ENCODE assay signal across 26 cellular contexts in the genomic region with DNA sequence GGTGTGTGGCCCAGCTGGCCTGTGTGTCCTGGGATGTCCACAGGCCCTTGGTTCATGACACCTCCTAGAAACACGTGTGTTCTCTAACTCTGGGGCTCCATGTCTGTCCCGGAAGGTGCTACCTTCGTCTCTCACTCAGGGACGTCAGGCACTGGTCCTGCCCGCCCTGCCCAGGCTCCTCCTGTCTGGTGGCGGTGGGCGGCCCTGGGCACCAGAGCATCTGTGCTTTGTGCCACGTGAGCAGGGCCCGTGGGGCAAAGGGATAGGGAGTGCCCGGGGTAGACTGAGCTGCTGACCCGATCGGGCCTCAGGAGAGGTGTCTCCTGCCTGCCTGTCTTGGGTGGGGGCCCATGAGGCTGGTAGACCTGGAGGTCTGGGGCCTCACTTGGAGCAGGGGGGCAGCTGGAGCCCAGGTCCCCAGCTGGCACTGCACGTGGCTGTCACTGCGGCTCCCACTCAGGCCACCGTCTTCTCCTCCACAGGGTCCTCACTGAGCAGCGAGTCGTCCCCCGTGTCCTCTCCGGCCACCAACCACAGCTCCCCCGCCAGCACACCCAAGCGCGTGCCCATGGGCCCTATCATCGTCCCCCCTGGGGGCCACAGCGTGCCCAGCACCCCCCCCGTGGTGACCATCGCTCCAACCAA.
"Had no signal": no experiment of that assay in that cellular context is flagged by ENCODE, and none has a peak within 500 bp of the region (broad histone marks: within the 10 kb centered on the region; RNA-seq: fewer than 3 reads in every experiment).

No MANE protein-coding gene starts in this region.

- H3K9me3 Mint-ChIP-seq: activated naive CD4-positive, alpha-beta T cell treated with anti-CD3 and anti-CD28 coated beads, Interleukin-2, amount 50 U/mL, for 24 hours; activated naive CD8-positive, alpha-beta T cell treated with anti-CD3 and anti-CD28 coated beads, Interleukin-2, amount 50 U/mL, for 24 hours; activated T-helper 2 cell treated with anti-CD3 and anti-CD28 coated beads, Interferon-gamma antibody, Interleukin-2, Interleukin-4, amounts not matched to agents 10 μg/mL and 5 μg/mL and 100 μg/mL, durations not matched to agents 14 hours and 24 hours and 36 hours; endodermal cell; nephron; stimulated activated memory B cell treated with anti-CD40 and anti-IgM and Interleukin-4, amounts not matched to agents 10 μg/mL and 1 μg/mL and 100 μg/mL, for 72 hours; stimulated activated naive CD8-positive, alpha-beta T cell treated with anti-CD3 and anti-CD28 coated beads, Interleukin-15, amount 100 ng/mL, for 72 hours; T-helper 2 cell treated with Interferon-gamma antibody and Interleukin-4, amounts not matched to agents 5 μg/mL and 100 μg/mL, for 36 hours had no signal

- H3K36me3 Mint-ChIP-seq: activated naive CD4-positive, alpha-beta T cell treated with anti-CD3 and anti-CD28 coated beads, Interleukin-2, amount 50 U/mL, for 24 hours had no signal

- H3K4me3 Mint-ChIP-seq: activated CD4-positive, alpha-beta T cell treated with anti-CD3 and anti-CD28 coated beads for 36 hours; activated CD8-positive, alpha-beta memory T cell treated with anti-CD3 and anti-CD28 coated beads, Interleukin-2, amount 10 ng/mL, durations not matched to agents 7 days and 5 days; activated CD8-positive, alpha-beta T cell treated with anti-CD3 and anti-CD28 coated beads, Interleukin-2, amount 10 ng/mL, durations not matched to agents 7 days and 5 days; activated naive CD4-positive, alpha-beta T cell treated with anti-CD3 and anti-CD28 coated beads, Interleukin-2, amount 50 U/mL, for 24 hours; activated naive CD8-positive, alpha-beta T cell treated with anti-CD3 and anti-CD28 coated beads, Interleukin-2, amount 50 U/mL, for 24 hours; endodermal cell; stimulated activated memory B cell treated with anti-CD40 and anti-IgM and Interleukin-4, amounts not matched to agents 10 μg/mL and 1 μg/mL and 100 μg/mL, for 72 hours; stimulated activated naive CD8-positive, alpha-beta T cell treated with anti-CD3 and anti-CD28 coated beads, Interleukin-15, amount 100 ng/mL, for 72 hours; T-helper 2 cell treated with Interferon-gamma antibody and Interleukin-4, amounts not matched to agents 5 μg/mL and 100 μg/mL, for 36 hours had no signal

- H3K9me3 ChIP-seq: mucosa of descending colon, ovary, upper lobe of left lung had no signal

- H3K27me3 Mint-ChIP-seq: activated CD4-positive, alpha-beta T cell treated with anti-CD3 and anti-CD28 coated beads for 36 hours; activated CD8-positive, alpha-beta memory T cell treated with anti-CD3 and anti-CD28 coated beads, Interleukin-2, amount 10 ng/mL, durations not matched to agents 7 days and 5 days; activated naive CD4-positive, alpha-beta T cell treated with anti-CD3 and anti-CD28 coated beads, Interleukin-2, amount 50 U/mL, for 24 hours; activated naive CD8-positive, alpha-beta T cell treated with anti-CD3 and anti-CD28 coated beads, Interleukin-2, amount 50 U/mL, for 24 hours; progenitor cell of endocrine pancreas; stimulated activated memory B cell treated with anti-CD40 and anti-IgM and Interleukin-4, amounts not matched to agents 10 μg/mL and 1 μg/mL and 100 μg/mL, for 72 hours; stimulated activated naive CD8-positive, alpha-beta T cell treated with anti-CD3 and anti-CD28 coated beads, Interleukin-15, amount 100 ng/mL, for 72 hours had no signal

- H3K27me3 ChIP-seq: ovary, upper lobe of left lung had no signal

- H3K4me2 ChIP-seq: smooth muscle cell had no signal

- H3K27ac ChIP-seq: ovary, upper lobe of left lung had no signal

- H3K27ac Mint-ChIP-seq: activated CD4-positive, alpha-beta T cell treated with anti-CD3 and anti-CD28 coated beads for 36 hours; activated CD8-positive, alpha-beta memory T cell treated with anti-CD3 and anti-CD28 coated beads, Interleukin-2, amount 10 ng/mL, durations not matched to agents 7 days and 5 days; activated naive CD4-positive, alpha-beta T cell treated with anti-CD3 and anti-CD28 coated beads, Interleukin-2, amount 50 U/mL, for 24 hours; activated T-helper 2 cell treated with anti-CD3 and anti-CD28 coated beads, Interferon-gamma antibody, Interleukin-2, Interleukin-4, amounts not matched to agents 10 μg/mL and 5 μg/mL and 100 μg/mL, durations not matched to agents 14 hours and 24 hours and 36 hours; progenitor cell of endocrine pancreas; stimulated activated memory B cell treated with anti-CD40 and anti-IgM and Interleukin-4, amounts not matched to agents 10 μg/mL and 1 μg/mL and 100 μg/mL, for 72 hours; T-helper 2 cell treated with Interferon-gamma antibody and Interleukin-4, amounts not matched to agents 5 μg/mL and 100 μg/mL, for 36 hours had no signal

- ATAC-seq: activated CD4-positive, alpha-beta T cell treated with anti-CD3 and anti-CD28 coated beads for 36 hours; activated CD8-positive, alpha-beta memory T cell treated with anti-CD3 and anti-CD28 coated beads, Interleukin-2, amount 10 ng/mL, durations not matched to agents 7 days and 5 days; activated CD8-positive, alpha-beta T cell treated with anti-CD3 and anti-CD28 coated beads, Interleukin-2, amount 10 ng/mL, durations not matched to agents 7 days and 5 days; activated naive CD8-positive, alpha-beta T cell treated with anti-CD3 and anti-CD28 coated beads, Interleukin-2, amount 50 U/mL, for 24 hours; esophagus mucosa; left cardiac atrium; left ventricle myocardium superior; mucosa of descending colon; stimulated activated memory B cell treated with anti-CD40 and anti-IgM and Interleukin-4, amounts not matched to agents 10 μg/mL and 1 μg/mL and 100 μg/mL, for 72 hours; stimulated activated naive CD8-positive, alpha-beta T cell treated with anti-CD3 and anti-CD28 coated beads, Interleukin-15, amount 100 ng/mL, for 72 hours had no signal

- H3K4me1 Mint-ChIP-seq: activated CD4-positive, alpha-beta T cell treated with anti-CD3 and anti-CD28 coated beads for 36 hours had no signal

- FAIRE-seq: keratinocyte had no signal

- DNase-seq: activated CD4-positive, CD25-positive, alpha-beta regulatory T cell; activated CD8-positive, alpha-beta memory T cell treated with anti-CD3 and anti-CD28 coated beads, Interleukin-2, amount 10 ng/mL, durations not matched to agents 7 days and 5 days; activated CD8-positive, alpha-beta T cell treated with anti-CD3 and anti-CD28 coated beads, Interleukin-2, amount 10 ng/mL, durations not matched to agents 7 days and 5 days; activated naive CD8-positive, alpha-beta T cell treated with anti-CD3 and anti-CD28 coated beads, Interleukin-2, amount 50 U/mL, for 24 hours; activated T-cell treated with anti-CD3 and anti-CD28 coated beads, Interleukin-2, amount 50 U/mL, for 48 hours; endodermal cell; foreskin fibroblast; hippocampal formation; left cardiac atrium; left ventricle myocardium superior; mucosa of descending colon; ovary; stimulated activated CD4-positive, alpha-beta T cell treated with anti-CD3 and anti-CD28 coated beads, Interleukin-1b, Interleukin-23, amount 100 ng/mL, for 48 hours; stimulated activated CD4-positive, alpha-beta T cell treated with anti-CD3 and anti-CD28 coated beads, Interleukin-4, amount 100 ng/mL, for 4 hours; stimulated activated naive CD8-positive, alpha-beta T cell treated with anti-CD3 and anti-CD28 coated beads, Interleukin-15, amount 100 ng/mL, for 72 hours had no signal
